Comparison of ENCODE assay signal across 9 cellular contexts in the genomic region with DNA sequence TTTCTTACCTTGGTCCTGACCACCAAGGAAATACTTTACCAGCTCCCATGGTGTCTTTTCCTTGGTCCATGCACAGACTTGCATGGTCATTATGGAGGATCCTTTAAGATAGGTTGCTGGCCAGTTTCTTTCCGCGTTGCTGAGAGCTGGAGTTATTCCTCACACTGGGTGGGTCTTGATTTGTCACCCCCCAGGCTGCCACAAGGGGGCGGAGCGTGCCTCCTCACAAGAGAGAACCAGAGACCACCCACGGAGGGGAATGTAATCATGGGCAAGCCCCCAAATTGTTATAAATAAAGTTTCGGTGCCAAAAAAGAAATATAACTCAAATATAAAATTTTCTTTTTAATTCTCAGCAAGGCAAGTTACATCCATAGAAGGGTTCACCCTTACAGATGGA. TPM values are rescaled to one million over a fixed set of nuclear protein-coding genes. Genes with fewer than 3 reads are reported as not detected.
DNase-seq lines count a peak whose midpoint lies in the region; ATAC-seq and TF ChIP-seq lines count a peak whose summit lies in the region.
"Had no signal": no experiment of that assay in that cellular context is flagged by ENCODE, and none has a peak within 500 bp of the region (broad histone marks: within the 10 kb centered on the region; RNA-seq: fewer than 3 reads in every experiment).

No MANE protein-coding gene starts in this region.

- no peak overlapping the region for H3K4me3 Mint-ChIP-seq in mesothelial cell of epicardium
- H3K4me3 Mint-ChIP-seq: stimulated activated memory B cell treated with anti-CD40 and anti-IgM and Interleukin-4, amounts not matched to agents 10 μg/mL and 1 μg/mL and 100 μg/mL, for 72 hours had no signal

- no peak overlapping the region for H3K27ac Mint-ChIP-seq in mesothelial cell of epicardium
- H3K27ac Mint-ChIP-seq: stimulated activated memory B cell treated with anti-CD40 and anti-IgM and Interleukin-4, amounts not matched to agents 10 μg/mL and 1 μg/mL and 100 μg/mL, for 72 hours had no signal

- H3K27ac ChIP-seq in C4-2B: no peak overlapping the region

- H3K27me3 Mint-ChIP-seq in mesothelial cell of epicardium (ENCODE audit: low read depth): no peaks in the 10 kb centered on the region

- TF ChIP-seq RAD21 in Ishikawa (IDR thresholded peaks at IDR 0.05; ENCODE audit: low read depth): peak; percentile 45

- H3K4me1 Mint-ChIP-seq in mesothelial cell of epicardium: no peaks in the 10 kb centered on the region
- H3K4me1 Mint-ChIP-seq: stimulated activated memory B cell treated with anti-CD40 and anti-IgM and Interleukin-4, amounts not matched to agents 10 μg/mL and 1 μg/mL and 100 μg/mL, for 72 hours had no signal

- no peaks in the 10 kb centered on the region for H3K36me3 Mint-ChIP-seq in mesothelial cell of epicardium
- H3K36me3 Mint-ChIP-seq: stimulated activated memory B cell treated with anti-CD40 and anti-IgM and Interleukin-4, amounts not matched to agents 10 μg/mL and 1 μg/mL and 100 μg/mL, for 72 hours had no signal

- DNase-seq in activated T-cell treated with anti-CD3 and anti-CD28 coated beads for 4 hours: peak; percentile 35
- no peak for DNase-seq in mesothelial cell of epicardium (ENCODE audit: low spot score in 2 of 2, unreplicated experiment in 2 of 2)
- DNase-seq in head of caudate nucleus: no peak
- DNase-seq in globus pallidus (ENCODE audit: low spot score): no peak
- DNase-seq in SHP77 treated with DMSO at 0.1 percent for 48 hours (lab: John Stamatoyannopoulos, UW): no peak

- TF ChIP-seq EP300 in Ishikawa (IDR thresholded peaks at IDR 0.05; ENCODE audit: borderline replicate concordance): no peak

- intact Hi-C loops in head of caudate nucleus (cut with DNase I): no loop called here

- H3K9me3 Mint-ChIP-seq in mesothelial cell of epicardium: peaks cover 17% of the 10 kb centered on the region
- H3K9me3 Mint-ChIP-seq: stimulated activated memory B cell treated with anti-CD40 and anti-IgM and Interleukin-4, amounts not matched to agents 10 μg/mL and 1 μg/mL and 100 μg/mL, for 72 hours had no signal

- no peak for ATAC-seq in HG03135 (IDR thresholded peaks at IDR 0.05; ENCODE audit: unreplicated experiment)
- ATAC-seq: stimulated activated memory B cell treated with anti-CD40 and anti-IgM and Interleukin-4, amounts not matched to agents 10 μg/mL and 1 μg/mL and 100 μg/mL, for 72 hours had no signal

- peak; percentile 80 for TF ChIP-seq CTCF in C4-2B (conservative IDR thresholded peaks at IDR 0.05)
- TF ChIP-seq CTCF in mesothelial cell of epicardium (IDR thresholded peaks at IDR 0.05; ENCODE audit: unreplicated experiment): peak; percentile 37

TF ChIP-seq in Ishikawa, 13 proteins besides CTCF, POLR2A, EP300 and RAD21:
- TF ChIP-seq NFIC (IDR thresholded peaks at IDR 0.05) (no peak), ZBTB7A (IDR thresholded peaks at IDR 0.05; ENCODE audit: low read depth) (no peak), TCF12 (IDR thresholded peaks at IDR 0.05; ENCODE audit: low read depth) (no peak), TAF1 (IDR thresholded peaks at IDR 0.05; ENCODE audit: low read depth) (no peak), FOXM1 (IDR thresholded peaks at IDR 0.05; ENCODE audit: borderline replicate concordance, low read depth) (no peak), CREB1 (IDR thresholded peaks at IDR 0.05; ENCODE audit: low read depth) (no peak)
- TF ChIP-seq, protein P1, sequence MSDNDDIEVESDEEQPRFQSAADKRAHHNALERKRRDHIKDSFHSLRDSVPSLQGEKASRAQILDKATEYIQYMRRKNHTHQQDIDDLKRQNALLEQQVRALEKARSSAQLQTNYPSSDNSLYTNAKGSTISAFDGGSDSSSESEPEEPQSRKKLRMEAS (IDR thresholded peaks at IDR 0.05): no peak
- TF ChIP-seq, protein P2, sequence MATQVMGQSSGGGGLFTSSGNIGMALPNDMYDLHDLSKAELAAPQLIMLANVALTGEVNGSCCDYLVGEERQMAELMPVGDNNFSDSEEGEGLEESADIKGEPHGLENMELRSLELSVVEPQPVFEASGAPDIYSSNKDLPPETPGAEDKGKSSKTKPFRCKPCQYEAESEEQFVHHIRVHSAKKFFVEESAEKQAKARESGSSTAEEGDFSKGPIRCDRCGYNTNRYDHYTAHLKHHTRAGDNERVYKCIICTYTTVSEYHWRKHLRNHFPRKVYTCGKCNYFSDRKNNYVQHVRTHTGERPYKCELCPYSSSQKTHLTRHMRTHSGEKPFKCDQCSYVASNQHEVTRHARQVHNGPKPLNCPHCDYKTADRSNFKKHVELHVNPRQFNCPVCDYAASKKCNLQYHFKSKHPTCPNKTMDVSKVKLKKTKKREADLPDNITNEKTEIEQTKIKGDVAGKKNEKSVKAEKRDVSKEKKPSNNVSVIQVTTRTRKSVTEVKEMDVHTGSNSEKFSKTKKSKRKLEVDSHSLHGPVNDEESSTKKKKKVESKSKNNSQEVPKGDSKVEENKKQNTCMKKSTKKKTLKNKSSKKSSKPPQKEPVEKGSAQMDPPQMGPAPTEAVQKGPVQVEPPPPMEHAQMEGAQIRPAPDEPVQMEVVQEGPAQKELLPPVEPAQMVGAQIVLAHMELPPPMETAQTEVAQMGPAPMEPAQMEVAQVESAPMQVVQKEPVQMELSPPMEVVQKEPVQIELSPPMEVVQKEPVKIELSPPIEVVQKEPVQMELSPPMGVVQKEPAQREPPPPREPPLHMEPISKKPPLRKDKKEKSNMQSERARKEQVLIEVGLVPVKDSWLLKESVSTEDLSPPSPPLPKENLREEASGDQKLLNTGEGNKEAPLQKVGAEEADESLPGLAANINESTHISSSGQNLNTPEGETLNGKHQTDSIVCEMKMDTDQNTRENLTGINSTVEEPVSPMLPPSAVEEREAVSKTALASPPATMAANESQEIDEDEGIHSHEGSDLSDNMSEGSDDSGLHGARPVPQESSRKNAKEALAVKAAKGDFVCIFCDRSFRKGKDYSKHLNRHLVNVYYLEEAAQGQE (IDR thresholded peaks at IDR 0.05; ENCODE audit: low read depth): no peak
- TF ChIP-seq, protein P3, sequence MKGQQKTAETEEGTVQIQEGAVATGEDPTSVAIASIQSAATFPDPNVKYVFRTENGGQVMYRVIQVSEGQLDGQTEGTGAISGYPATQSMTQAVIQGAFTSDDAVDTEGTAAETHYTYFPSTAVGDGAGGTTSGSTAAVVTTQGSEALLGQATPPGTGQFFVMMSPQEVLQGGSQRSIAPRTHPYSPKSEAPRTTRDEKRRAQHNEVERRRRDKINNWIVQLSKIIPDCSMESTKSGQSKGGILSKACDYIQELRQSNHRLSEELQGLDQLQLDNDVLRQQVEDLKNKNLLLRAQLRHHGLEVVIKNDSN (IDR thresholded peaks at IDR 0.05): no peak

RNA-seq across cellular contexts. Expression of gene TRIM24, which starts 10.5 kb away (rescaled TPM):
- 85.3 to 89.3 TPM (median 86.6 TPM) in 3 replicates for total RNA-seq in mesothelial cell of epicardium
